ENCODE assay signal across 7 cellular contexts in the genomic region with DNA sequence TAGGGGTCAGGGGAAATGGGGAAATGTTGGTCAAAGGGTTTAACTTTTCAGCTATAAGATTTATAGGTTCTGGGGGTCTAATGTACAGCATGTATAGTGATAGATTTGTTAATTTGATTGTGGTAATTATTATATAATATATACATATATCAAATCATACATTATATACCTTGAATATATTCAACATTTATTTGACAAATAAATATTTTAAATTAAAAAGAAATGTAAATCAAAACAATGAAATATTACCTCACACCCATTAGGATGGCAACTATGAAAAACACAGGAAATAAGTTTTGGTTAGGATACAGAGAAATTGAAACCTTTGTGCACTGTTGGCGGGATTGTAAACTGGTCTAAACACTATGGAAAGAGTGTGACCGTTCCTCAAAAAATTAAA.
"Had no signal": no experiment of that assay in that cellular context is flagged by ENCODE, and none has a peak within 500 bp of the region (broad histone marks: within the 10 kb centered on the region; RNA-seq: fewer than 3 reads in every experiment).

No MANE protein-coding gene starts in this region.

- ATAC-seq: GM12878 had no signal

- H3K4me3 ChIP-seq: GM12878 had no signal

- FAIRE-seq: GM12878, GM12891, GM12892, GM18507, GM19239 had no signal

- DNase-seq: GDM1, GF-D8 had no signal
